Comparison of ENCODE assay signal across 31 cellular contexts in the genomic region with DNA sequence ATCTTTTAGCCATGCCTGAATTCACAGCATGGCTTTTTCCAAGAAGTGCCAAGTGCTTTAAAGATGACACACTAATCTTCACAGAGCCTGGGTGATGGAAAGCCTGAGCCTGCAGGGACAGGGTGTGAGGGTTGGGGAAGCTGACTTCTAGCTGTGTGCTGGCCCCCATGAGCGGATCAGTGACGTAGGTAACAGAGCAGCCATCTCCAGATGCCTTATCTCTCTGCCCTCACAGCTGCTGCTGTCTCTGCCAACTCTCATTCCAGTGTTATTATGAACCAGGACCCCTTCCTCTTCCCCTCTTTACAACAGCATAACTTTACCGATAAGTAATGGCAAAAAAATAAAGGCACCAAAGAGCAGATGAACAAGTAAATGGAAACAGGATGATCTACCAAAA. TPM values are rescaled to one million over a fixed set of nuclear protein-coding genes. Genes with fewer than 3 reads are reported as not detected.
"Had no signal": no experiment of that assay in that cellular context is flagged by ENCODE, and none has a peak within 500 bp of the region (broad histone marks: within the 10 kb centered on the region; RNA-seq: fewer than 3 reads in every experiment).

No MANE protein-coding gene starts in this region.

- H3K27me3 ChIP-seq: adrenal gland, Peyer's patch, SJCRH30 had no signal

- H3K9me3 ChIP-seq: adrenal gland, SJCRH30 had no signal

- H3K9me3 Mint-ChIP-seq: activated CD4-positive, alpha-beta T cell treated with anti-CD3 and anti-CD28 coated beads, Interleukin-2, amount 10 ng/mL, durations not matched to agents 24 days and 14 days; activated T-helper 2 cell treated with anti-CD3 and anti-CD28 coated beads, Interferon-gamma antibody, Interleukin-2, Interleukin-4, amounts not matched to agents 10 μg/mL and 5 μg/mL and 100 μg/mL, durations not matched to agents 14 hours and 24 hours and 36 hours; IgD-negative memory B cell had no signal

- H3K4me3 Mint-ChIP-seq: activated B cell treated with CpG ODN at 0.5 μM for 24 hours; activated CD4-positive, alpha-beta memory T cell treated with anti-CD3 and anti-CD28 coated beads for 36 hours; activated CD4-positive, alpha-beta T cell treated with anti-CD3 and anti-CD28 coated beads, Interleukin-2, amount 10 ng/mL, durations not matched to agents 24 days and 14 days; activated naive CD8-positive, alpha-beta T cell treated with anti-CD3 and anti-CD28 coated beads, Interleukin-2, amount 10 ng/mL, durations not matched to agents 7 days and 5 days; IgD-negative memory B cell; T-helper 17 cell had no signal

- DNase-seq: activated B cell treated with CpG ODN at 0.5 μM for 24 hours; activated CD4-positive, alpha-beta memory T cell treated with anti-CD3 and anti-CD28 coated beads for 36 hours; activated CD4-positive, alpha-beta T cell treated with anti-CD3 and anti-CD28 coated beads for 1 hour; activated CD4-positive, alpha-beta T cell treated with anti-CD3 and anti-CD28 coated beads, Interleukin-2, amount 10 ng/mL, durations not matched to agents 24 days and 14 days; activated CD8-positive, alpha-beta memory T cell treated with anti-CD3 and anti-CD28 coated beads for 24 hours; activated gamma-delta T cell treated with Interleukin-2 at 50 U/mL for 16 hours; activated naive CD4-positive, alpha-beta T cell treated with anti-CD3 and anti-CD28 coated beads, Interleukin-2, amount 50 U/mL, for 16 hours; activated naive CD8-positive, alpha-beta T cell treated with anti-CD3 and anti-CD28 coated beads, Interleukin-2, amount 10 ng/mL, durations not matched to agents 7 days and 5 days; activated T-cell treated with anti-CD3 and anti-CD28 coated beads for 4 hours; activated T-cell treated with anti-CD3 and anti-CD28 coated beads, Interleukin-2, amount 50 U/mL, for 48 hours; adrenal gland; anterior cingulate cortex; KG1; NCI-H1092; NCI-H1417; NCI-H1694; NCI-H2029; NCI-H2107; NCI-H2171 treated with DMSO at 0.1 percent for 48 hours; NCI-H226; NCI-H526; NCI-H774; Peyer's patch; Right ventricle myocardium superior; T-helper 17 cell; T-helper 9 cell had no signal

- H3K27ac Mint-ChIP-seq: activated B cell treated with CpG ODN at 0.5 μM for 24 hours; activated CD4-positive, alpha-beta memory T cell treated with anti-CD3 and anti-CD28 coated beads for 36 hours; activated CD4-positive, alpha-beta T cell treated with anti-CD3 and anti-CD28 coated beads, Interleukin-2, amount 10 ng/mL, durations not matched to agents 24 days and 14 days; activated naive CD8-positive, alpha-beta T cell treated with anti-CD3 and anti-CD28 coated beads, Interleukin-2, amount 10 ng/mL, durations not matched to agents 7 days and 5 days; activated T-helper 2 cell treated with anti-CD3 and anti-CD28 coated beads, Interferon-gamma antibody, Interleukin-2, Interleukin-4, amounts not matched to agents 10 μg/mL and 5 μg/mL and 100 μg/mL, durations not matched to agents 14 hours and 24 hours and 36 hours; IgD-negative memory B cell; T-helper 17 cell had no signal

- H3K36me3 ChIP-seq: adrenal gland, Peyer's patch, SJCRH30 had no signal

- H3K27ac ChIP-seq: adrenal gland, Peyer's patch, RWPE1, SJCRH30 had no signal

- H3K4me1 ChIP-seq: adrenal gland, Peyer's patch had no signal

- H3K27me3 Mint-ChIP-seq: IgD-negative memory B cell had no signal

- H3K4me3 ChIP-seq: adrenal gland, Peyer's patch, SJCRH30 had no signal

- H3K36me3 Mint-ChIP-seq: activated CD4-positive, alpha-beta memory T cell treated with anti-CD3 and anti-CD28 coated beads for 36 hours; activated naive CD8-positive, alpha-beta T cell treated with anti-CD3 and anti-CD28 coated beads, Interleukin-2, amount 10 ng/mL, durations not matched to agents 7 days and 5 days had no signal

- H3K4me1 Mint-ChIP-seq: activated B cell treated with CpG ODN at 0.5 μM for 24 hours; activated CD4-positive, alpha-beta T cell treated with anti-CD3 and anti-CD28 coated beads, Interleukin-2, amount 10 ng/mL, durations not matched to agents 24 days and 14 days; activated naive CD8-positive, alpha-beta T cell treated with anti-CD3 and anti-CD28 coated beads, Interleukin-2, amount 10 ng/mL, durations not matched to agents 7 days and 5 days; IgD-negative memory B cell; T-helper 17 cell had no signal

RNA-seq across cellular contexts. Expression of gene FAM78B, which starts 30.5 kb away (rescaled TPM):
- total RNA-seq: activated naive CD8-positive, alpha-beta T cell treated with anti-CD3 and anti-CD28 coated beads, Interleukin-2, amount 10 ng/mL, durations not matched to agents 7 days and 5 days; M059J had no signal
